Comparison of ENCODE assay signal across 12 cellular contexts in the genomic region with DNA sequence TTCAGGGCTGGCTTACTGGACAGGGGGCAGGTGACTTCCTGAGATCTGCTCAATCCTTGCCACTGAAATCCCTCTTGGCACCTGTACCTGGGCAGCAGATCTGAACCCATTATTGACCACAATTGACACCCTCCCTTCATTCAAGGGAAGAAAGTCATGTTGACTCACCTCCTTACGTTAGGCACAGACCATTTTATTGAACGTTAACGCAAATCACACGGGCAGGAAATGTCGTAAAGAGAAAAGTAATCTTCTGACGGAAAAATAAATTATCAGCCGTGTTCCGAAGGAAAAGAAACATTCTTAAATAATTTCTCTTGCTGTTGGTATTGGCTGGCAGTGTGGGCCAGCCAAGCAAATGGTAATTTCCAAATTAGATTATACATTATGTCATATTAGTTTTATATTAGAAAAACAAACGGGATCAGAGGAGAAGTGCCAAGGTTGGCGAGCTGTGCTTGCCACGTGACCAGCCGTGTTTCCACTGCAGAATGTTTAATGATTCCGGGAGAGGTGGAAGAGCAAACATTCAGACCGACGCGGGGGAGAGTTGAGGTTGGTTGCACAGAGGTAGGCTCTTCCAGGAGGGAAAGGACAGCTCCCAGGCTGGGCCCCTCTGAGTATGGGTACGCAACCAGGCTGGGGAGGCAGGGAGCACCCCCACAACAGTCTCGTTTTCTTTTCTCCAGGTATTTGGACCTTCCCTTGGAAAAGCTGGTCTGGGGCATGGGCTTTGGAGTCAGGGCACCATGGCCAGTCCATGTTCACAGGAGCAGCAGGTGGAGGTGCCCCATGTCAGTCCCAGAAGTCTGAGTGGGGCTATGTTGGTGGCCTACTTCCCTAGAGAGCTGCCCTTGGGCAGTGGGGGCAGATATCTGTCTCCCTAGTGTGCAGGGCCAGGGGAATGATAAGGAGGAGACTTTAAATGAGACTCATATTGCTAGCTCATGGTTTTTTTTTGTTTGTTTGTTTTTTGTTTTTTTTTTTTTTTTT.
DNase-seq lines count a peak whose midpoint lies in the region; FAIRE-seq and TF ChIP-seq lines count a peak whose summit lies in the region.
"Had no signal": no experiment of that assay in that cellular context is flagged by ENCODE, and none has a peak within 500 bp of the region (broad histone marks: within the 10 kb centered on the region; RNA-seq: fewer than 3 reads in every experiment).

No MANE protein-coding gene starts in this region.

- FAIRE-seq in GM19239 (lab: Jason Lieb, UNC), result no peak

- H3K36me3 Mint-ChIP-seq in nephron (ENCODE audit: low read depth), result no peaks in the 10 kb centered on the region
- H3K36me3 Mint-ChIP-seq: mesothelial cell of epicardium had no signal

- no peak for TF ChIP-seq CTCF in nephron (IDR thresholded peaks at IDR 0.05; ENCODE audit: unreplicated experiment in 3 of 3)

- H3K27me3 Mint-ChIP-seq in nephron (ENCODE audit: low read depth), result peaks cover 78% of the 10 kb centered on the region

- no peaks in the 10 kb centered on the region for H3K36me3 ChIP-seq in duodenal mucosa (ENCODE audit: control insufficient read depth in 1 of 2, insufficient read depth in 2 of 2, low read length in 2 of 2)
- H3K36me3 ChIP-seq: BE2C had no signal

- peak overlapping the region in 2 of 3 experiments; percentile 9 to 46 for H3K4me3 Mint-ChIP-seq in nephron
- H3K4me3 Mint-ChIP-seq: mesothelial cell of epicardium had no signal

- peak overlapping the region; percentile 15 to 58 for H3K9ac ChIP-seq in duodenal mucosa (ENCODE audit: low read depth in 1 of 2, low read length in 2 of 2)

- DNase-seq in DMS153 treated with DMSO at 0.1 percent for 48 hours (lab: John Stamatoyannopoulos, UW; ENCODE audit: unreplicated experiment) (peak; percentile 92), NCI-H2029 (lab: John Stamatoyannopoulos, UW) (peak; percentile 96), GM19239 (ENCODE audit: insufficient read length, low spot score) (no peak), NCI-H82 (lab: John Stamatoyannopoulos, UW) (no peak), OCI-M1 (lab: John Stamatoyannopoulos, UW) (no peak)
- no peak for DNase-seq in activated effector memory CD4-positive, alpha-beta T cell treated with anti-CD3 and anti-CD28 coated beads, Interleukin-2, amount 50 U/mL, for 16 hours
- DNase-seq: amniotic stem cell, BE2C, NCI-H2107 had no signal

- peaks cover 0 to 7% of the 10 kb centered on the region in 2 donors for H3K27me3 ChIP-seq in duodenal mucosa (ENCODE audit: control insufficient read depth in 1 of 2, insufficient read depth in 2 of 2, low read length in 2 of 2)
- H3K27me3 ChIP-seq: BE2C had no signal

- H3K4me3 ChIP-seq in duodenal mucosa (ENCODE audit: low read depth in 1 of 2, low read length in 2 of 2), result peak overlapping the region; percentile 48 to 53

- H3K4me1 Mint-ChIP-seq in nephron, result peaks cover 56% of the 10 kb centered on the region

- H3K27ac ChIP-seq in duodenal mucosa (ENCODE audit: low read depth, low read length), result peak overlapping the region; percentile 11

- H3K4me1 ChIP-seq in duodenal mucosa (ENCODE audit: control insufficient read depth in 1 of 2, insufficient read depth in 2 of 2, low read length in 2 of 2), result peaks cover 38 to 40% of the 10 kb centered on the region in 2 donors
- H3K4me1 ChIP-seq: BE2C had no signal

- peak overlapping the region; percentile 38 to 72 (median 54) for H3K27ac Mint-ChIP-seq in nephron
- H3K27ac Mint-ChIP-seq: mesothelial cell of epicardium had no signal

- H3K9me3 Mint-ChIP-seq in nephron, result no peaks in the 10 kb centered on the region
- H3K9me3 Mint-ChIP-seq: mesothelial cell of epicardium had no signal

- H3K9me3 ChIP-seq in duodenal mucosa (ENCODE audit: control insufficient read depth in 1 of 2, low read length in 2 of 2), result no peaks in the 10 kb centered on the region
- H3K9me3 ChIP-seq: BE2C had no signal

Comparison
In these comparisons a context has a peak if more than half of its experiments do, and no peak if none do; other contexts are left out.
1. DNase-seq: peak in DMS153 treated with DMSO at 0.1 percent for 48 hours (single experiment) and NCI-H2029 (single experiment); none in activated effector memory CD4-positive, alpha-beta T cell treated with anti-CD3 and anti-CD28 coated beads, Interleukin-2, amount 50 U/mL, for 16 hours (single experiment), GM19239 (single experiment), NCI-H82 (single experiment) and OCI-M1 (single experiment).